16 cellular contexts compared by ENCODE assay signal in the genomic region with DNA sequence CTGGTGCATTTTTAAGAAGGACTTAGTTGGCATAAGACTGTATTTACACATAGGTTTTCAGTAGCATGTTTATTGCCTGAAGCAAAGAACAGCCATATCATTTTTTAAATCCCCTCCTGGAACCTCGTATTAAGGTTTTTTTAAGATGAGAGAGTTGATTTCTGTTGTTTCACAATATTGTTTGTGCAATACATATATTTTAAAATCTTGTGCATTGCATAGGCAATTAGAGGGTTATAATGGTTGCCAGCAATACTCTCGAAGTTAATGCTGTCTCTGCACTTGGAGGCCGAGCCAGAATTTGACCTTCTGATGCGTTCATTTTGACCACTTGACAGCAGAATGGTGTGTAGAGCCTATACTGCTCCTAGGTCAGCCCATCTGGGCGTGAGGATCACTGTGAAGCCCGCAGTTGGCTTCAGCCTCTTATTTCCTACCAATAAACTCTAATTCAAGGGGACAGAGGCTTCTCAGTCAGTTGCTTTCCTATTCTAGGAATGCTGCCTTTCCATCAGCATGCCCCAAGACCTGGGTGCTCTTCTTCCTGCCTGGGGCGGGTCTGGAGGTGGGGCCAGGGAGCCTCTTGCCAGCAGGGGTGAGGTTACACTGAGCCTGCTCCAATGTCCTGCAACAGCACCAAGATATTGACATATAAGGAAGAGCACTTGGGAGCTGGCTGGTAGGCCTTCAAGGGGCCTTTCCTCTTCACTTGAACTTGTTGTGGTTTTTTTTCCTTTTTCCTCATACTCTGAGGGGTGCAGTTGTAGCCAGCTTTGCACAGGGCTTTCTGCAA.
A peak's percentile ranks its signal among the peaks of the same experiment; 100 is the strongest.
DNase-seq lines count a peak whose midpoint lies in the region; ATAC-seq and TF ChIP-seq lines count a peak whose summit lies in the region.
"Had no signal": no experiment of that assay in that cellular context is flagged by ENCODE, and none has a peak within 500 bp of the region (broad histone marks: within the 10 kb centered on the region; RNA-seq: fewer than 3 reads in every experiment).

No MANE protein-coding gene starts in this region.

- H3K23me2 ChIP-seq in H9 (ENCODE audit: insufficient read length, low read depth, low read length, poor library complexity, severe bottlenecking): no peaks in the 10 kb centered on the region

- no peak overlapping the region for H2BK12ac ChIP-seq in H9 (ENCODE audit: insufficient read length, low read depth, low read length)

- H2BK15ac ChIP-seq in H9 (ENCODE audit: low read depth, low read length): no peak overlapping the region

- H2BK120ac ChIP-seq in H9 (ENCODE audit: low read depth, low read length, poor library complexity, severe bottlenecking): no peak overlapping the region

- no peak overlapping the region for H2AFZ ChIP-seq in H9 (ENCODE audit: low read length)
- H2AFZ ChIP-seq: parathyroid adenoma had no signal

- no peak overlapping the region for H3K4me3 ChIP-seq in mucosa of rectum (ENCODE audit: low read length in 2 of 2)
- H3K4me3 ChIP-seq: SK-N-MC, suprapubic skin had no signal

- H3K23ac ChIP-seq in H9 (ENCODE audit: insufficient read length, low read depth, low read length): no peak overlapping the region

- no peaks in the 10 kb centered on the region for H3K79me1 ChIP-seq in H9 (ENCODE audit: insufficient read depth, low read depth, low read length, poor library complexity, severe bottlenecking)

- H3K18ac ChIP-seq in H9 (ENCODE audit: insufficient read length, low read depth, low read length): no peak overlapping the region

- no peak overlapping the region for H3K56ac ChIP-seq in H9 (ENCODE audit: insufficient read length, low read depth, low read length)

- no peak overlapping the region for H4K91ac ChIP-seq in H9 (ENCODE audit: insufficient read length, low read depth, low read length)

- H2BK20ac ChIP-seq in H9 (ENCODE audit: low read depth, low read length, poor library complexity, severe bottlenecking): no peak overlapping the region

- no peak for TF ChIP-seq CTCF in H9 (conservative IDR thresholded peaks at IDR 0.05)

- H3K36me3 ChIP-seq in mucosa of rectum (ENCODE audit: control insufficient read depth in 2 of 2, insufficient read depth in 2 of 2, low read length in 2 of 2): no peaks in the 10 kb centered on the region
- H3K36me3 ChIP-seq: suprapubic skin had no signal

- H4K20me1 ChIP-seq in H9 (ENCODE audit: control insufficient read depth, insufficient read depth, insufficient read length): no peaks in the 10 kb centered on the region

- no peak overlapping the region for H2BK5ac ChIP-seq in H9 (ENCODE audit: insufficient read length, low read length)

- H3K4me1 ChIP-seq in H9 (ENCODE audit: insufficient read depth, low read length) (peaks cover 5% of the 10 kb centered on the region; the same call in 1 of the 2 replicates), mucosa of rectum (ENCODE audit: control insufficient read depth in 2 of 2, insufficient read depth in 2 of 2, low read length in 2 of 2) (peaks cover 42 to 61% of the 10 kb centered on the region in 2 donors)
- H3K4me1 ChIP-seq: parathyroid adenoma had no signal

- H3K4me1 Mint-ChIP-seq in H9: peaks cover 17 to 24% of the 10 kb centered on the region in 2 experiments
- H3K4me1 Mint-ChIP-seq: activated naive CD4-positive, alpha-beta T cell treated with anti-CD3 and anti-CD28 coated beads, Interleukin-2, amount 50 U/mL, for 24 hours had no signal

- no peaks in the 10 kb centered on the region for H3K79me2 ChIP-seq in H9 (ENCODE audit: insufficient read depth, low read length)
- H3K79me2 ChIP-seq: parathyroid adenoma had no signal

- no peak overlapping the region for H3K27ac ChIP-seq in H9 (ENCODE audit: insufficient read length, low read depth, low read length)
- H3K27ac ChIP-seq in mucosa of rectum (ENCODE audit: low read depth in 2 of 2, low read length in 2 of 2): peak overlapping the region; percentile 85 to 89
- H3K27ac ChIP-seq: parathyroid adenoma, SK-N-MC, suprapubic skin had no signal

- H2AK5ac ChIP-seq in H9 (ENCODE audit: insufficient read length, low read length): no peak overlapping the region

- no peak overlapping the region for H3K4ac ChIP-seq in H9 (ENCODE audit: low read depth, low read length)

- DNase-seq in H9 (peak; percentile 89), MV-4-11 (lab: John Stamatoyannopoulos, UW) (peak; percentile 57), ecto neural progenitor cell (ENCODE audit: low spot score) (peak; percentile 41)
- no peak for DNase-seq in stimulated activated CD4-positive, alpha-beta T cell treated with anti-CD3 and anti-CD28 coated beads, Interleukin-15, amount 100 ng/mL, for 24 hours
- no peak for DNase-seq in activated T-cell treated with anti-CD3 and anti-CD28 coated beads, Interleukin-2, amount 50 U/mL, for 1 hour
- DNase-seq: CD4-positive, CD25-positive, alpha-beta regulatory T cell; hippocampal formation; NCI-H146; NCI-H748 treated with DMSO at 0.1 percent for 48 hours had no signal

- no peaks in the 10 kb centered on the region for H3K27me3 Mint-ChIP-seq in H9 (ENCODE audit: low read depth)

- peaks cover 4% of the 10 kb centered on the region in 2 experiments; a peak in 1 of 5 replicates for H3K9me3 Mint-ChIP-seq in H9
- H3K9me3 Mint-ChIP-seq: activated naive CD4-positive, alpha-beta T cell treated with anti-CD3 and anti-CD28 coated beads, Interleukin-2, amount 50 U/mL, for 24 hours had no signal

- no peak overlapping the region for H3T11ph ChIP-seq in H9 (ENCODE audit: low read length)

- H3K14ac ChIP-seq in H9 (ENCODE audit: insufficient read depth, low read length): no peak overlapping the region

- H3K36me3 Mint-ChIP-seq in H9 (ENCODE audit: insufficient read depth in 1 of 3, low read depth in 3 of 3): peaks cover 5 to 32% (median 28%) of the 10 kb centered on the region in 3 experiments
- H3K36me3 Mint-ChIP-seq: activated naive CD4-positive, alpha-beta T cell treated with anti-CD3 and anti-CD28 coated beads, Interleukin-2, amount 50 U/mL, for 24 hours; CD4-positive, CD25-positive, alpha-beta regulatory T cell; mesothelial cell of epicardium had no signal

- ATAC-seq in GM21737 (IDR thresholded peaks at IDR 0.05; ENCODE audit: unreplicated experiment): no peak

- H3K4me2 ChIP-seq in H9 (ENCODE audit: insufficient read depth, insufficient read length, low read length): no peak overlapping the region

- no peaks in the 10 kb centered on the region for H3K9me3 ChIP-seq in H9 (ENCODE audit: control insufficient read depth, low read depth, low read length)
- H3K9me3 ChIP-seq in mucosa of rectum (ENCODE audit: control insufficient read depth in 2 of 2, low read length in 2 of 2): no peaks in the 10 kb centered on the region
- H3K9me3 ChIP-seq: suprapubic skin had no signal

- WGBS in H9 (ENCODE audit: extremely low coverage, insufficient read length, low lambda C conversion rate): no CpG with 5 or more reads among the region's 7 CpGs

- H4K5ac ChIP-seq in H9 (ENCODE audit: insufficient read length, low read depth, low read length): no peak overlapping the region

- H4K8ac ChIP-seq in H9 (replicated peaks; ENCODE audit: insufficient read length, low read depth, low read length): no peak overlapping the region

- H3K27me3 ChIP-seq in H9 (ENCODE audit: insufficient read depth, low read length) (no peaks in the 10 kb centered on the region), mucosa of rectum (ENCODE audit: control insufficient read depth in 2 of 2, insufficient read depth in 2 of 2, low read length in 2 of 2) (no peaks in the 10 kb centered on the region)

- H3K4me3 Mint-ChIP-seq in H9: no peak overlapping the region
- H3K4me3 Mint-ChIP-seq: activated naive CD4-positive, alpha-beta T cell treated with anti-CD3 and anti-CD28 coated beads, Interleukin-2, amount 50 U/mL, for 24 hours; CD4-positive, CD25-positive, alpha-beta regulatory T cell; mesothelial cell of epicardium had no signal

- H3K9ac ChIP-seq in H9 (ENCODE audit: extremely low read depth, insufficient read length, low read length): no peak overlapping the region
- peak overlapping the region in 1 of 2 donors; percentile 47 for H3K9ac ChIP-seq in mucosa of rectum (ENCODE audit: low read depth in 1 of 2, low read length in 2 of 2)
- H3K9ac ChIP-seq: parathyroid adenoma had no signal

- peak overlapping the region in 2 of 3 experiments; percentile 19 to 65; a peak in 2 of 7 replicates for H3K27ac Mint-ChIP-seq in H9
- H3K27ac Mint-ChIP-seq: activated naive CD4-positive, alpha-beta T cell treated with anti-CD3 and anti-CD28 coated beads, Interleukin-2, amount 50 U/mL, for 24 hours; CD4-positive, CD25-positive, alpha-beta regulatory T cell; mesothelial cell of epicardium had no signal

Comparison
In these comparisons a context has a peak if more than half of its experiments do, and no peak if none do; other contexts are left out.
1. DNase-seq: peak in H9 (single experiment), MV-4-11 (single experiment) and ecto neural progenitor cell (single experiment); none in stimulated activated CD4-positive, alpha-beta T cell treated with anti-CD3 and anti-CD28 coated beads, Interleukin-15, amount 100 ng/mL, for 24 hours (single experiment) and activated T-cell treated with anti-CD3 and anti-CD28 coated beads, Interleukin-2, amount 50 U/mL, for 1 hour (single experiment).